2 cellular contexts compared by ENCODE assay signal in the genomic region with DNA sequence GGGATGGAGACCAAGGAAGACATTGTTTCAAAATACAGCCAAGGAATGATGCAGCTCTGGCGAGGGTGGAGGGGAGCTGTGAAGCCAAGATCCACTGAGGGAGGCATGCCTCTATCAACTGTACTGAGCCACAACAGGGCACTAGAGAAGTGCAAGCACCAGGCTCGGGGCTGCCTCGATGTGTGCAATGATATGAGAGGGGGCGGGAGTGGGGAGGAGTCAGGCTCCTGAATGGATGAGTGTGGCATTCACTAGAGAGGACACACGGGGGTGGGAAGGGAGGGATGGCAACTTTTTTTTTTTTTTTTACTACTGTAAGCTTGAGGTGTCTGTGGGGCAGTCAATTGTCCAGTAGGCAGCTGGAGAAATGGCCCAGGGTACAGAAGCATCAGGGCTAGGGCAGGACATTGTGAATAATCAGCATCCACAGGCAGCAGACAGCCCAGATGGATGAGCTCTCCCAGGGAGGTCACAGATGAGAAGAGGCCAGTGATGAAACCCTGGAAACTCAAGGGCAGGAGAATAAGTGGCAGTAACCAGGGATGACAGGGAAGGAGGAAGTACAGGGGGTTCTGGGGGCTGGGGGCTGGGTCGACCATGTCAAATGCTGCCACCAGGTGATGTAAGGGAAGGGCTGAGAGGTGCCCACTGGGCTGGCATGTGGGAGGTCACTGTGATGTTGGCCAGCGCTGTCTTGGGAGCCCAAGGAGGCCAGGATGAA.
TF ChIP-seq lines count a peak whose summit lies in the region.

No MANE protein-coding gene starts in this region.

TF ChIP-seq in SK-N-SH, 30 proteins besides CTCF, POLR2A, EP300 and RAD21:
- TF ChIP-seq CHD2 (IDR thresholded peaks at IDR 0.05; ENCODE audit: low read length, partially characterized antibody): no peak
- TF ChIP-seq MEF2A (IDR thresholded peaks at IDR 0.05; ENCODE audit: borderline replicate concordance, low read depth): no peak
- no peak for TF ChIP-seq SMC3 (IDR thresholded peaks at IDR 0.05; ENCODE audit: low read depth, low read length)
- TF ChIP-seq ELF1 (IDR thresholded peaks at IDR 0.05): no peak
- TF ChIP-seq NFIC (IDR thresholded peaks at IDR 0.05; ENCODE audit: borderline replicate concordance): no peak
- no peak for TF ChIP-seq TCF12 (IDR thresholded peaks at IDR 0.05)
- TF ChIP-seq SIN3A (IDR thresholded peaks at IDR 0.05; ENCODE audit: borderline replicate concordance, low read depth, low read length): no peak
- TF ChIP-seq, protein P1, sequence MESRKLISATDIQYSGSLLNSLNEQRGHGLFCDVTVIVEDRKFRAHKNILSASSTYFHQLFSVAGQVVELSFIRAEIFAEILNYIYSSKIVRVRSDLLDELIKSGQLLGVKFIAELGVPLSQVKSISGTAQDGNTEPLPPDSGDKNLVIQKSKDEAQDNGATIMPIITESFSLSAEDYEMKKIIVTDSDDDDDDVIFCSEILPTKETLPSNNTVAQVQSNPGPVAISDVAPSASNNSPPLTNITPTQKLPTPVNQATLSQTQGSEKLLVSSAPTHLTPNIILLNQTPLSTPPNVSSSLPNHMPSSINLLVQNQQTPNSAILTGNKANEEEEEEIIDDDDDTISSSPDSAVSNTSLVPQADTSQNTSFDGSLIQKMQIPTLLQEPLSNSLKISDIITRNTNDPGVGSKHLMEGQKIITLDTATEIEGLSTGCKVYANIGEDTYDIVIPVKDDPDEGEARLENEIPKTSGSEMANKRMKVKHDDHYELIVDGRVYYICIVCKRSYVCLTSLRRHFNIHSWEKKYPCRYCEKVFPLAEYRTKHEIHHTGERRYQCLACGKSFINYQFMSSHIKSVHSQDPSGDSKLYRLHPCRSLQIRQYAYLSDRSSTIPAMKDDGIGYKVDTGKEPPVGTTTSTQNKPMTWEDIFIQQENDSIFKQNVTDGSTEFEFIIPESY (IDR thresholded peaks at IDR 0.05; ENCODE audit: borderline replicate concordance, low read depth): no peak
- no peak for TF ChIP-seq TEAD4 (IDR thresholded peaks at IDR 0.05; ENCODE audit: borderline replicate concordance, insufficient read depth)
- no peak for TF ChIP-seq POLR2AphosphoS5 (IDR thresholded peaks at IDR 0.05; ENCODE audit: low read depth, low read length)
- no peak for TF ChIP-seq FOXJ3 (CRISPR knock-in tag; IDR thresholded peaks at IDR 0.05)
- no peak for TF ChIP-seq JUND (IDR thresholded peaks at IDR 0.05)
- TF ChIP-seq, protein P2, sequence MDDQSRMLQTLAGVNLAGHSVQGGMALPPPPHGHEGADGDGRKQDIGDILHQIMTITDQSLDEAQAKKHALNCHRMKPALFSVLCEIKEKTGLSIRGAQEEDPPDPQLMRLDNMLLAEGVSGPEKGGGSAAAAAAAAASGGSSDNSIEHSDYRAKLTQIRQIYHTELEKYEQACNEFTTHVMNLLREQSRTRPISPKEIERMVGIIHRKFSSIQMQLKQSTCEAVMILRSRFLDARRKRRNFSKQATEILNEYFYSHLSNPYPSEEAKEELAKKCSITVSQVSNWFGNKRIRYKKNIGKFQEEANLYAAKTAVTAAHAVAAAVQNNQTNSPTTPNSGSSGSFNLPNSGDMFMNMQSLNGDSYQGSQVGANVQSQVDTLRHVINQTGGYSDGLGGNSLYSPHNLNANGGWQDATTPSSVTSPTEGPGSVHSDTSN (IDR thresholded peaks at IDR 0.05): no peak
- TF ChIP-seq GATA2 (CRISPR knock-in tag; IDR thresholded peaks at IDR 0.05): no peak
- no peak for TF ChIP-seq RXRA (IDR thresholded peaks at IDR 0.05; ENCODE audit: borderline replicate concordance, low read depth)

TF ChIP-seq in SK-N-SH treated with all-trans-retinoic acid at 6 μM for 48 hours, 23 proteins besides CTCF, POLR2A, EP300 and RAD21:
- TF ChIP-seq RARB (CRISPR knock-in tag; IDR thresholded peaks at IDR 0.05) (no peak), GLIS3 (CRISPR knock-in tag; IDR thresholded peaks at IDR 0.05) (no peak), ZNF565 (CRISPR knock-in tag; conservative IDR thresholded peaks at IDR 0.05; ENCODE audit: low read depth) (no peak), ZFP3 (CRISPR knock-in tag; IDR thresholded peaks at IDR 0.05) (no peak), PPARA (CRISPR knock-in tag; IDR thresholded peaks at IDR 0.05; ENCODE audit: borderline replicate concordance) (no peak), OSR1 (CRISPR knock-in tag; IDR thresholded peaks at IDR 0.05) (no peak), BACH2 (CRISPR knock-in tag; IDR thresholded peaks at IDR 0.05; ENCODE audit: borderline replicate concordance) (no peak)
- TF ChIP-seq, protein P3, sequence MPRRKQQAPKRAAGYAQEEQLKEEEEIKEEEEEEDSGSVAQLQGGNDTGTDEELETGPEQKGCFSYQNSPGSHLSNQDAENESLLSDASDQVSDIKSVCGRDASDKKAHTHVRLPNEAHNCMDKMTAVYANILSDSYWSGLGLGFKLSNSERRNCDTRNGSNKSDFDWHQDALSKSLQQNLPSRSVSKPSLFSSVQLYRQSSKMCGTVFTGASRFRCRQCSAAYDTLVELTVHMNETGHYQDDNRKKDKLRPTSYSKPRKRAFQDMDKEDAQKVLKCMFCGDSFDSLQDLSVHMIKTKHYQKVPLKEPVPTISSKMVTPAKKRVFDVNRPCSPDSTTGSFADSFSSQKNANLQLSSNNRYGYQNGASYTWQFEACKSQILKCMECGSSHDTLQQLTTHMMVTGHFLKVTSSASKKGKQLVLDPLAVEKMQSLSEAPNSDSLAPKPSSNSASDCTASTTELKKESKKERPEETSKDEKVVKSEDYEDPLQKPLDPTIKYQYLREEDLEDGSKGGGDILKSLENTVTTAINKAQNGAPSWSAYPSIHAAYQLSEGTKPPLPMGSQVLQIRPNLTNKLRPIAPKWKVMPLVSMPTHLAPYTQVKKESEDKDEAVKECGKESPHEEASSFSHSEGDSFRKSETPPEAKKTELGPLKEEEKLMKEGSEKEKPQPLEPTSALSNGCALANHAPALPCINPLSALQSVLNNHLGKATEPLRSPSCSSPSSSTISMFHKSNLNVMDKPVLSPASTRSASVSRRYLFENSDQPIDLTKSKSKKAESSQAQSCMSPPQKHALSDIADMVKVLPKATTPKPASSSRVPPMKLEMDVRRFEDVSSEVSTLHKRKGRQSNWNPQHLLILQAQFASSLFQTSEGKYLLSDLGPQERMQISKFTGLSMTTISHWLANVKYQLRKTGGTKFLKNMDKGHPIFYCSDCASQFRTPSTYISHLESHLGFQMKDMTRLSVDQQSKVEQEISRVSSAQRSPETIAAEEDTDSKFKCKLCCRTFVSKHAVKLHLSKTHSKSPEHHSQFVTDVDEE (CRISPR knock-in tag; IDR thresholded peaks at IDR 0.05): no peak
